Comparison of ENCODE assay signal across 19 cellular contexts in the genomic region with DNA sequence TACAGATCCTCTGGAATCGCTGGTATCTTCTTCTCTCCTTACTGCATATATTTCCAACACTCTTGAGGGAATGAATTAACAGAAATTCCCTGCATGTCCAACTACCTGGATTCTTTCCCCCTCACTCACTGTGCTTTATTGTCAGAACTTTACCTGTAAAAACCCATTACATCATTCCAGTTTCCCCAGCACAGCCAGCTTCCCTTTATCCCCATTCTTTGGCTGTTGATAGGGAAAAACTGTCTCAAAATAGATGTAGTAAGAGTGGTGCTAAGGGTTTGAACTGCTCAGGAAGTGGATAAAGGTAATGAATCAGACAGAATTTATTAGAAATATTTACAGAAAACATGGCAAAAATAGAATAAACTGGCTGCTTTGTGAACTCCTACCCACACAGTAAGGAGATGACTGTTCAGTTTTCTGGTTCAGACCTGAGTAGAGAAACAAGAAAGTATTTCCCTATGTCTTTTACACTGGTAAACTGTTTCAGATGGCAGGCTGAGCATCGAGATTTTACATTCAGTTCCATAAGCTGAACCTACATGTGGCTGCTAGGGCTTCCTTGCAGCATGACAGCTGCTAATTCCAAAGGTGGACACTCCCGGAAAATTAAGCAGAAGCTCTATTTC.
DNase-seq lines count a peak whose midpoint lies in the region; ATAC-seq and TF ChIP-seq lines count a peak whose summit lies in the region.
"Had no signal": no experiment of that assay in that cellular context is flagged by ENCODE, and none has a peak within 500 bp of the region (broad histone marks: within the 10 kb centered on the region; RNA-seq: fewer than 3 reads in every experiment).

No MANE protein-coding gene starts in this region.

- peaks cover 5% of the 10 kb centered on the region for H3K27me3 Mint-ChIP-seq in progenitor cell of endocrine pancreas

- H3K36me3 Mint-ChIP-seq in progenitor cell of endocrine pancreas (ENCODE audit: insufficient read depth), result no peaks in the 10 kb centered on the region
- H3K36me3 Mint-ChIP-seq: CD8-positive, alpha-beta memory T cell had no signal

- POLR2A ChIA-PET in A673 (lab: Charles Lee; ENCODE audit: low non-redundant PET), result no interaction called here

- no peak overlapping the region for H3K4me3 Mint-ChIP-seq in progenitor cell of endocrine pancreas (ENCODE audit: low read depth)
- H3K4me3 Mint-ChIP-seq: CD8-positive, alpha-beta memory T cell; HFFc6 had no signal

- ATAC-seq in GM19351 (IDR thresholded peaks at IDR 0.05; ENCODE audit: unreplicated experiment) (peak; percentile 63), HG02885 (IDR thresholded peaks at IDR 0.05; ENCODE audit: poor library complexity, unreplicated experiment) (peak; percentile 83), GM21367 (IDR thresholded peaks at IDR 0.05; ENCODE audit: unreplicated experiment) (no peak), GM18907 (IDR thresholded peaks at IDR 0.05; ENCODE audit: unreplicated experiment) (no peak), HG03521 (IDR thresholded peaks at IDR 0.05; ENCODE audit: unreplicated experiment) (no peak)
- ATAC-seq: K562 had no signal

- BruUV-seq in A673 (replicated peaks; lab: Mats Ljungman, UMichigan), result no TSS peak

- H3K27me3 ChIP-seq in A673 (replicated peaks; ENCODE audit: insufficient read depth, low read depth, low read length, poor library complexity) (no peaks in the 10 kb centered on the region), ascending aorta (no peaks in the 10 kb centered on the region)
- H3K27me3 ChIP-seq: BLaER1 had no signal

- H3K4me3 ChIP-seq in A673 (ENCODE audit: low read depth, low read length, poor library complexity, severe bottlenecking) (no peak overlapping the region), ascending aorta (no peak overlapping the region)
- H3K4me3 ChIP-seq: BLaER1, K562 had no signal

- H3K27ac Mint-ChIP-seq in progenitor cell of endocrine pancreas, result no peak overlapping the region
- H3K27ac Mint-ChIP-seq: CD8-positive, alpha-beta memory T cell; HFFc6 had no signal

- peaks cover 74% of the 10 kb centered on the region for H3K4me1 ChIP-seq in A673 (ENCODE audit: insufficient read depth, low read length, poor library complexity, severe bottlenecking)
- H3K4me1 ChIP-seq in ascending aorta, result peaks cover 0 to 7% of the 10 kb centered on the region in 2 donors
- H3K4me1 ChIP-seq: Caco-2 had no signal

- CTCF ChIA-PET in A673 (lab: Charles Lee), result no interaction called here

- no peaks in the 10 kb centered on the region for H3K36me3 ChIP-seq in A673 (ENCODE audit: insufficient read depth, low read length, poor library complexity, severe bottlenecking)
- no peaks in the 10 kb centered on the region for H3K36me3 ChIP-seq in ascending aorta
- H3K36me3 ChIP-seq: BLaER1 had no signal

- H3K27ac ChIP-seq in A673 (ENCODE audit: low read depth, low read length, poor library complexity, severe bottlenecking) (peak overlapping the region; percentile 97), ascending aorta (peak overlapping the region; percentile 15 to 30)
- H3K27ac ChIP-seq: 22Rv1, BLaER1 had no signal

- intact Hi-C loops in A673 (cut with micrococcal nuclease; ENCODE audit: unreplicated experiment) (loop anchor here (5.0 kb wide), 2 partner anchors 34 to 181 kb away; no protein-coding TSS in a partner anchor), ascending aorta (cut with DNase I) (no loop called here)

- H3K9me3 Mint-ChIP-seq in progenitor cell of endocrine pancreas (ENCODE audit: low read depth), result no peaks in the 10 kb centered on the region
- H3K9me3 Mint-ChIP-seq: CD8-positive, alpha-beta memory T cell; HFFc6 had no signal

- no peak for TF ChIP-seq CTCF in A673 (conservative IDR thresholded peaks at IDR 0.05; ENCODE audit: low read depth, low read length)
- TF ChIP-seq CTCF in ascending aorta (IDR thresholded peaks at IDR 0.05), result no peak
- no peak for TF ChIP-seq CTCF in progenitor cell of endocrine pancreas (IDR thresholded peaks at IDR 0.05; ENCODE audit: unreplicated experiment)

- DNase-seq in A673 (ENCODE audit: low spot score), result no peak
- no peak for DNase-seq in ascending aorta (ENCODE audit: low spot score in 2 of 2)
- DNase-seq in progenitor cell of endocrine pancreas (ENCODE audit: low spot score, unreplicated experiment), result no peak
- DNase-seq: AML-193; Caco-2; CD8-positive, alpha-beta memory T cell; DND-41; GDM1; HCEC 1CT; HFFc6; Karpas-422 had no signal

- H3K4me1 Mint-ChIP-seq in progenitor cell of endocrine pancreas (ENCODE audit: low read depth), result peaks cover 4% of the 10 kb centered on the region
- H3K4me1 Mint-ChIP-seq: CD8-positive, alpha-beta memory T cell had no signal

- H3K9me3 ChIP-seq in A673 (ENCODE audit: low read depth, low read length, poor library complexity, severe bottlenecking) (no peaks in the 10 kb centered on the region), ascending aorta (no peaks in the 10 kb centered on the region)
- H3K9me3 ChIP-seq: BLaER1, Caco-2 had no signal

Comparison
In these comparisons a context has a peak if more than half of its experiments do, and no peak if none do; other contexts are left out.
1. ATAC-seq: peak in GM19351 (single experiment) and HG02885 (single experiment); none in GM21367 (single experiment), GM18907 (single experiment) and HG03521 (single experiment).